26 cellular contexts compared by ENCODE assay signal in genomic region chr1:94122201-94122970, GRCh38. TPM values are rescaled to one million over a fixed set of nuclear protein-coding genes. Genes with fewer than 3 reads are reported as not detected.
DNase-seq lines count a peak whose midpoint lies in the region; ATAC-seq, FAIRE-seq and TF ChIP-seq lines count a peak whose summit lies in the region.
"Had no signal": no experiment of that assay in that cellular context is flagged by ENCODE, and none has a peak within 500 bp of the region (broad histone marks: within the 10 kb centered on the region; RNA-seq: fewer than 3 reads in every experiment).

No MANE protein-coding gene starts in this region.

- no peaks in the 10 kb centered on the region for H3K27me3 Mint-ChIP-seq in mesothelial cell of epicardium (ENCODE audit: low read depth)
- H3K27me3 Mint-ChIP-seq: type B pancreatic cell had no signal

- CTCF ChIA-PET in H1 (lab: Charles Lee; ENCODE audit: partially characterized antibody) (interaction anchor here (0.6 to 2.3 kb wide), 6 partner anchors 9 to 142 kb away, joined by 3 to 7 read pairs (median 4); no protein-coding TSS in a partner anchor), SK-N-SH (lab: Yijun Ruan, JAX) (interaction anchor here (1.0 to 1.2 kb wide), 2 partner anchors 26 to 51 kb away, joined by 3 read pairs; no protein-coding TSS in a partner anchor)

- H2BK120ac ChIP-seq in H1 (replicated peaks; ENCODE audit: low read depth, low read length) = no peak overlapping the region

- H2AFZ ChIP-seq in H1 (ENCODE audit: low read length) (no peak overlapping the region), SK-N-SH (ENCODE audit: low read depth) (no peak overlapping the region)

- ATAC-seq in GM18502 (IDR thresholded peaks at IDR 0.05; ENCODE audit: poor library complexity, unreplicated experiment) (no peak), GM21786 (IDR thresholded peaks at IDR 0.05; ENCODE audit: unreplicated experiment) (no peak)
- ATAC-seq: activated CD4-positive, CD25-positive, alpha-beta regulatory T cell treated with anti-CD3 and anti-CD28 coated beads, Interleukin-2, amount 50 U/mL, for 24 hours; effector memory CD8-positive, alpha-beta T cell; heart left ventricle; naive thymus-derived CD8-positive, alpha-beta T cell; sciatic nerve had no signal

- H4K8ac ChIP-seq in H1 (ENCODE audit: extremely low read depth, insufficient read depth, low read length) = no peak overlapping the region

- TF ChIP-seq EP300 in H1 (IDR thresholded peaks at IDR 0.05; ENCODE audit: borderline replicate concordance in 1 of 2, low read depth in 2 of 2, low read length in 2 of 2) = no peak
- TF ChIP-seq EP300 in SK-N-SH (IDR thresholded peaks at IDR 0.05; ENCODE audit: borderline replicate concordance in 1 of 2, low read depth in 1 of 2, low read length in 1 of 2) = no peak

- no peaks in the 10 kb centered on the region for H3K9me2 ChIP-seq in SK-N-SH

- H3K4me3 ChIP-seq in AG10803 (ENCODE audit: low read length) = no peak overlapping the region
- H3K4me3 ChIP-seq in H1 (ENCODE audit: extremely low read depth in 1 of 4, insufficient read depth in 2 of 4, low read depth in 3 of 4, low read length in 4 of 4) = no peak overlapping the region
- H3K4me3 ChIP-seq in SK-N-SH (ENCODE audit: low read depth in 2 of 2, low read length in 1 of 2) = no peak overlapping the region
- H3K4me3 ChIP-seq: HAP-1, heart left ventricle, ovary had no signal

- POLR2A ChIA-PET in H1 (lab: Charles Lee; ENCODE audit: partially characterized antibody) (interaction anchor here (1.2 kb wide), 1 partner anchor 26 kb away, joined by 3 read pairs; no protein-coding TSS in a partner anchor), SK-N-SH (lab: Yijun Ruan, JAX) (interaction anchor here (0.5 kb wide), 1 partner anchor 1358 kb away, joined by 3 read pairs; no protein-coding TSS in a partner anchor)

- no peak overlapping the region for H4K91ac ChIP-seq in H1 (replicated peaks; ENCODE audit: insufficient read length, low read length)

- no peak overlapping the region for H3K4ac ChIP-seq in H1 (replicated peaks; ENCODE audit: insufficient read length, low read depth, low read length)

- no peak for TF ChIP-seq RAD21 in H1 (IDR thresholded peaks at IDR 0.05 in 1 of 2, conservative IDR thresholded peaks at IDR 0.05 in 1 of 2; ENCODE audit: low read depth in 2 of 2, low read length in 2 of 2)
- TF ChIP-seq RAD21 in SK-N-SH (IDR thresholded peaks at IDR 0.05; ENCODE audit: low read length) = no peak

- no peak for TF ChIP-seq POLR2A in H1 (IDR thresholded peaks at IDR 0.05; ENCODE audit: control extremely low read depth in 1 of 2, low read depth in 2 of 2, low read length in 2 of 2)

- no peaks in the 10 kb centered on the region for H3K9me3 Mint-ChIP-seq in mesothelial cell of epicardium
- H3K9me3 Mint-ChIP-seq: activated naive CD4-positive, alpha-beta T cell treated with anti-CD3 and anti-CD28 coated beads for 36 hours; effector memory CD8-positive, alpha-beta T cell; naive thymus-derived CD8-positive, alpha-beta T cell had no signal

- no peaks in the 10 kb centered on the region for H3K79me1 ChIP-seq in H1 (ENCODE audit: low read depth, low read length)

- H3K14ac ChIP-seq in H1 (ENCODE audit: insufficient read length) = no peak overlapping the region

- H3K18ac ChIP-seq in H1 (ENCODE audit: extremely low read depth, low read length) = 0 out of 2 replicates have a peak overlapping the region, but pooled peaks have one; percentile 10

- no peaks in the 10 kb centered on the region for H4K20me1 ChIP-seq in H1 (replicated peaks in 1 of 2; ENCODE audit: control insufficient read depth in 1 of 2, insufficient read depth in 2 of 2, low read length in 2 of 2)
- no peaks in the 10 kb centered on the region for H4K20me1 ChIP-seq in SK-N-SH (ENCODE audit: insufficient read depth)

- no peak overlapping the region for H3K4me3 Mint-ChIP-seq in mesothelial cell of epicardium
- H3K4me3 Mint-ChIP-seq: activated naive CD4-positive, alpha-beta T cell treated with anti-CD3 and anti-CD28 coated beads for 36 hours; effector memory CD8-positive, alpha-beta T cell; naive thymus-derived CD8-positive, alpha-beta T cell had no signal

- no peak overlapping the region for H3K23ac ChIP-seq in H1 (ENCODE audit: insufficient read length)

- no peak overlapping the region for H3K27ac ChIP-seq in H1 (ENCODE audit: low read depth, low read length)
- H3K27ac ChIP-seq in SK-N-SH (ENCODE audit: low read depth in 2 of 2, low read length in 1 of 2) = no peak overlapping the region
- H3K27ac ChIP-seq: heart left ventricle, ovary had no signal

- no peak overlapping the region for H3K56ac ChIP-seq in H1 (replicated peaks; ENCODE audit: insufficient read length, low read depth, low read length)

- no peak overlapping the region for H2BK12ac ChIP-seq in H1 (ENCODE audit: low read depth, low read length)

- H3K36me3 ChIP-seq in H1 (ENCODE audit: control insufficient read depth in 2 of 4, insufficient read depth in 4 of 4, low read length in 3 of 4) (no peaks in the 10 kb centered on the region), SK-N-SH (replicated peaks in 1 of 2; ENCODE audit: control insufficient read depth in 1 of 2, insufficient read depth in 2 of 2, low read length in 1 of 2) (no peaks in the 10 kb centered on the region)
- H3K36me3 ChIP-seq: HAP-1, heart left ventricle, ovary had no signal

- H2BK15ac ChIP-seq in H1 (ENCODE audit: low read length) = no peak overlapping the region

- peaks cover 0 to 4% (median under 1%) of the 10 kb centered on the region in 4 experiments; a peak in 4 of 7 replicates for H3K27me3 ChIP-seq in H1 (replicated peaks in 1 of 4; ENCODE audit: control insufficient read depth in 3 of 4, extremely low read depth in 1 of 4, insufficient read depth in 3 of 4, low read length in 3 of 4)
- H3K27me3 ChIP-seq in SK-N-SH (ENCODE audit: insufficient read depth) = no peaks in the 10 kb centered on the region
- H3K27me3 ChIP-seq: ovary had no signal

- H3K79me2 ChIP-seq in H1 (ENCODE audit: control insufficient read depth in 1 of 2, insufficient read depth in 2 of 2, low read length in 2 of 2) = no peaks in the 10 kb centered on the region
- no peaks in the 10 kb centered on the region for H3K79me2 ChIP-seq in SK-N-SH (ENCODE audit: insufficient read depth)

- FAIRE-seq in RCC 7860 (lab: Jason Lieb, UNC) (peak; percentile 11), H1 (lab: Jason Lieb, UNC) (no peak)
- FAIRE-seq: G401.6, GM18507 had no signal

- no peak overlapping the region for H3K9ac ChIP-seq in H1 (replicated peaks in 1 of 4; ENCODE audit: extremely low read depth in 1 of 4, low read depth in 3 of 4, low read length in 3 of 4)
- no peak overlapping the region for H3K9ac ChIP-seq in SK-N-SH

- no peaks in the 10 kb centered on the region for H3K36me3 Mint-ChIP-seq in mesothelial cell of epicardium
- H3K36me3 Mint-ChIP-seq: naive thymus-derived CD8-positive, alpha-beta T cell had no signal

- DNase-seq in AG10803 (ENCODE audit: low read depth) = peak; percentile 27
- DNase-seq in RCC 7860 (ENCODE audit: low spot score) = peak; percentile 66
- no peak for DNase-seq in H1 (ENCODE audit: low read depth in 1 of 2, low spot score in 2 of 2)
- DNase-seq in mesothelial cell of epicardium (ENCODE audit: low spot score in 2 of 2, unreplicated experiment in 2 of 2) = no peak
- no peak for DNase-seq in SK-N-SH
- no peak for DNase-seq in Ammon's horn (ENCODE audit: low spot score)
- DNase-seq: activated naive CD4-positive, alpha-beta T cell treated with anti-CD3 and anti-CD28 coated beads for 36 hours; activated T-cell treated with anti-CD3 and anti-CD28 coated beads, Interleukin-2, amount 50 U/mL, for 48 hours; effector memory CD8-positive, alpha-beta T cell; heart left ventricle; KBM-7; naive thymus-derived CD8-positive, alpha-beta T cell; NCI-H1694; NCI-H2171 treated with DMSO at 0.1 percent for 48 hours; NCI-H69; ovary; stimulated activated CD8-positive, alpha-beta memory T cell treated with anti-CD3 and anti-CD28 coated beads, Interleukin-4, amount 100 ng/mL, for 48 hours; T1000 had no signal

- peak overlapping the region; percentile 49 for H3K27ac Mint-ChIP-seq in mesothelial cell of epicardium
- H3K27ac Mint-ChIP-seq: activated naive CD4-positive, alpha-beta T cell treated with anti-CD3 and anti-CD28 coated beads for 36 hours; effector memory CD8-positive, alpha-beta T cell; naive thymus-derived CD8-positive, alpha-beta T cell had no signal

- H4K5ac ChIP-seq in H1 (ENCODE audit: insufficient read length, low read depth, low read length) = no peak overlapping the region

- peaks cover 71% of the 10 kb centered on the region for H3K4me1 Mint-ChIP-seq in mesothelial cell of epicardium
- H3K4me1 Mint-ChIP-seq: naive thymus-derived CD8-positive, alpha-beta T cell had no signal

- H3K9me3 ChIP-seq in H1 (ENCODE audit: insufficient read depth in 2 of 2, low read depth in 1 of 2, low read length in 1 of 2) (no peaks in the 10 kb centered on the region), SK-N-SH (no peaks in the 10 kb centered on the region)
- H3K9me3 ChIP-seq: HAP-1, heart left ventricle, ovary had no signal

- H2AK5ac ChIP-seq in H1 (ENCODE audit: low read depth, low read length) = no peak overlapping the region

- 89% methylated on average over 5 of the region's 5 CpGs; no CpG with 5 or more reads in 1 of the 2 experiments for WGBS in H1 (ENCODE audit: extremely low coverage in 1 of 2, insufficient coverage in 1 of 2, insufficient read length in 1 of 2, insufficient replicate concordance in 2 of 2, low coverage in 1 of 2, low lambda C conversion rate in 2 of 2, missing lambda C conversion rate in 1 of 2), 2 experiments
- 62% methylated on average over 5 of the region's 5 CpGs for WGBS in SK-N-SH (ENCODE audit: low lambda C conversion rate)

- no peak for TF ChIP-seq CTCF in AG10803 (conservative IDR thresholded peaks at IDR 0.05; ENCODE audit: low read length)
- no peak for TF ChIP-seq CTCF in H1 (IDR thresholded peaks at IDR 0.05; ENCODE audit: control extremely low read depth in 1 of 3, insufficient read depth in 1 of 3, low read depth in 1 of 3, low read length in 3 of 3)
- TF ChIP-seq CTCF in mesothelial cell of epicardium (IDR thresholded peaks at IDR 0.05; ENCODE audit: unreplicated experiment) = no peak
- no peak for TF ChIP-seq CTCF in SK-N-SH (IDR thresholded peaks at IDR 0.05)

- no peak overlapping the region for H2BK5ac ChIP-seq in H1 (ENCODE audit: low read depth, low read length)

- peaks cover 0 to 19% (median 13%) of the 10 kb centered on the region in 4 experiments; a peak in 5 of 7 replicates for H3K4me1 ChIP-seq in H1 (replicated peaks in 1 of 4; ENCODE audit: control insufficient read depth in 3 of 4, insufficient read depth in 4 of 4, low read length in 3 of 4)
- peaks cover 0 to 12% of the 10 kb centered on the region in 2 experiments; a peak in 1 of 4 replicates for H3K4me1 ChIP-seq in SK-N-SH (ENCODE audit: control insufficient read depth in 1 of 2, insufficient read depth in 2 of 2, low read depth in 1 of 2, low read length in 1 of 2)

- H2BK20ac ChIP-seq in H1 (ENCODE audit: low read length) = no peak overlapping the region

- no peaks in the 10 kb centered on the region for H3K23me2 ChIP-seq in H1 (ENCODE audit: low read depth, low read length)

- no peaks in the 10 kb centered on the region for H3F3A ChIP-seq in SK-N-SH (replicated peaks; ENCODE audit: insufficient read depth)

- H3K4me2 ChIP-seq in H1 (ENCODE audit: insufficient read depth in 1 of 2, low read depth in 2 of 2, low read length in 2 of 2) (no peak overlapping the region), SK-N-SH (no peak overlapping the region)

RNA-seq across cellular contexts. Expression of gene ABCA4, which starts 1.4 kb away (rescaled TPM):
- total RNA-seq in H1 (2021; fragmentation: NEBNext Ultra II Directional; extraction: Animal tissue kit (Norgen Biotek cat#: 25700)) = not detected in 2 replicates
- 0.06 TPM in 2 replicates for polyA plus RNA-seq in H1 (2011; rRNA removed)
- polyA plus RNA-seq in H1 (2011; cell fraction: cytosol; rRNA removed) = 0.06 TPM
- 0.50 TPM for polyA plus RNA-seq in H1 (2011; cell fraction: nucleus; rRNA removed)
- 0.12 to 0.62 TPM (median 0.24 TPM) in 4 replicates for polyA plus RNA-seq in H1 (2012, experiment 1 of 2)
- not detected for polyA plus RNA-seq in H1 (2012, experiment 2 of 2)
- polyA plus RNA-seq in H1 (2013, experiment 1 of 2) = 0.06 TPM
- 0.07 TPM for polyA plus RNA-seq in H1 (2013, experiment 2 of 2)
- polyA minus RNA-seq in H1 (2011; rRNA and poly(A)+ RNA removed) = 0.02 and 0.03 TPM in 2 replicates
- polyA minus RNA-seq in H1 (2011; cell fraction: cytosol; rRNA and poly(A)+ RNA removed) = not detected
- polyA minus RNA-seq in H1 (2011; cell fraction: nucleus; rRNA and poly(A)+ RNA removed) = not detected
- total RNA-seq in mesothelial cell of epicardium = 12.7 to 14.5 TPM (median 14.4 TPM) in 3 replicates
- polyA plus RNA-seq in SK-N-SH (2012; rRNA removed) = 0.03 and 0.06 TPM in 2 replicates
- 0.04 TPM in 1 of 2 replicates, not detected in the other for polyA plus RNA-seq in SK-N-SH (2012; cell fraction: cytosol; rRNA removed)
- polyA plus RNA-seq in SK-N-SH (2012; cell fraction: nucleus; rRNA removed) = 0.16 and 0.35 TPM in 2 replicates
- total RNA-seq: naive thymus-derived CD8-positive, alpha-beta T cell had no signal
- polyA plus RNA-seq: naive thymus-derived CD8-positive, alpha-beta T cell had no signal

Comparison
In these comparisons a context has a peak if more than half of its experiments do, and no peak if none do; other contexts are left out.
1. DNase-seq: peak in AG10803 (single experiment) and RCC 7860 (single experiment); none in H1 (0 of 2), mesothelial cell of epicardium (0 of 2), SK-N-SH (single experiment) and Ammon's horn (single experiment).
2. RNA of gene ABCA4, which starts 1.4 kb away (total RNA-seq): 12.7 to 14.5 TPM in mesothelial cell of epicardium; not detected in H1; every median in the first group is over 10 times any median in the second.